Comparison of ENCODE assay signal across 1 cellular context in genomic region chr10:101034404-101034803, GRCh38.
TF ChIP-seq lines count a peak whose summit lies in the region.
"Not testable (repeated sequence)": the region's sequence is repeated elsewhere in the genome, so short reads cannot be mapped to it uniquely, and the experiment has no call there.

No MANE protein-coding gene starts in this region.

TF ChIP-seq in HepG2, 621 proteins besides CTCF, POLR2A, EP300 and RAD21 (continued from another document and continues in another):
- TF ChIP-seq AHDC1 (CRISPR knock-in tag; IDR thresholded peaks at IDR 0.05; ENCODE audit: borderline replicate concordance) (peak; percentile 35; the same call in 1 of the 2 replicates), ASH2L (IDR thresholded peaks at IDR 0.05; ENCODE audit: insufficient read length, low read depth, low read length) (peak; percentile 32), ZNF614 (CRISPR knock-in tag; IDR thresholded peaks at IDR 0.05; ENCODE audit: borderline replicate concordance) (peak; percentile 54; the same call in 1 of the 2 replicates), ZNF629 (CRISPR knock-in tag; conservative IDR thresholded peaks at IDR 0.05) (peak; percentile 91), MTA1 (CRISPR knock-in tag; IDR thresholded peaks at IDR 0.05; ENCODE audit: borderline replicate concordance) (peak; percentile 73; the same call in 1 of the 2 replicates), NCOR1 (IDR thresholded peaks at IDR 0.05; ENCODE audit: borderline replicate concordance, low read length) (peak; percentile 65; the same call in 1 of the 2 replicates), ZBTB40 (CRISPR knock-in tag; IDR thresholded peaks at IDR 0.05) (peak; percentile 41; the same call in 1 of the 2 replicates), FOXJ3 (CRISPR knock-in tag; IDR thresholded peaks at IDR 0.05; ENCODE audit: borderline replicate concordance) (peak; percentile 53; the same call in 1 of the 2 replicates), ZMYM2 (CRISPR knock-in tag; IDR thresholded peaks at IDR 0.05) (0 out of 2 replicates have a peak, but pooled peaks have one; percentile 52), HDAC2 (CRISPR knock-in tag; IDR thresholded peaks at IDR 0.05) (peak; percentile 49; the same call in 1 of the 2 replicates), ZFP91 (CRISPR knock-in tag; IDR thresholded peaks at IDR 0.05; ENCODE audit: borderline replicate concordance) (peak; percentile 41; the same call in 1 of the 2 replicates), GFI1 (CRISPR knock-in tag; IDR thresholded peaks at IDR 0.05; ENCODE audit: borderline replicate concordance) (peak; percentile 63), ZSCAN29 (CRISPR knock-in tag; conservative IDR thresholded peaks at IDR 0.05) (peak; percentile 57; the same call in 1 of the 2 replicates), HNF4G (IDR thresholded peaks at IDR 0.05; ENCODE audit: borderline replicate concordance, low read depth, low read length) (peak; percentile 89), HNF4G (CRISPR knock-in tag; IDR thresholded peaks at IDR 0.05; ENCODE audit: borderline replicate concordance, low read depth) (peak; percentile 48; the same call in 1 of the 2 replicates), ELF3 (CRISPR knock-in tag; IDR thresholded peaks at IDR 0.05) (peak; percentile 49; the same call in 1 of the 2 replicates), PHF21A (CRISPR knock-in tag; IDR thresholded peaks at IDR 0.05) (peak; percentile 94), KDM6A (CRISPR knock-in tag; IDR thresholded peaks at IDR 0.05; ENCODE audit: low read depth) (peak; percentile 55; the same call in 1 of the 2 replicates), NR2F6 (IDR thresholded peaks at IDR 0.05) (peak; percentile 57), NR2F6 (CRISPR knock-in tag; IDR thresholded peaks at IDR 0.05) (peak; percentile 46; the same call in 1 of the 2 replicates), NR2F2 (IDR thresholded peaks at IDR 0.05; ENCODE audit: borderline replicate concordance, low read depth) (peak; percentile 51; the same call in 1 of the 2 replicates), RXRA (CRISPR knock-in tag; IDR thresholded peaks at IDR 0.05) (0 out of 2 replicates have a peak, but pooled peaks have one; percentile 31), PITX1 (CRISPR knock-in tag; IDR thresholded peaks at IDR 0.05) (0 out of 2 replicates have a peak, but pooled peaks have one; percentile 46), GATAD2A (CRISPR knock-in tag; IDR thresholded peaks at IDR 0.05) (peak; percentile 68), MEIS1 (CRISPR knock-in tag; IDR thresholded peaks at IDR 0.05; ENCODE audit: borderline replicate concordance) (0 out of 2 replicates have a peak, but pooled peaks have one; percentile 33), THAP11 (CRISPR knock-in tag; IDR thresholded peaks at IDR 0.05) (peak; percentile 40), HOXA3 (CRISPR knock-in tag; IDR thresholded peaks at IDR 0.05) (peak; percentile 69; the same call in 1 of the 2 replicates), CREM (IDR thresholded peaks at IDR 0.05) (peak; percentile 49; the same call in 1 of the 2 replicates), LCORL (CRISPR knock-in tag; IDR thresholded peaks at IDR 0.05) (peak; percentile 62), BCL6 (CRISPR knock-in tag; IDR thresholded peaks at IDR 0.05) (peak; percentile 93), NCOA2 (CRISPR knock-in tag; IDR thresholded peaks at IDR 0.05) (peak; percentile 53; the same call in 1 of the 2 replicates), IRF2 (CRISPR knock-in tag; IDR thresholded peaks at IDR 0.05) (0 out of 2 replicates have a peak, but pooled peaks have one; percentile 17), TBX2 (CRISPR knock-in tag; IDR thresholded peaks at IDR 0.05; ENCODE audit: borderline replicate concordance) (peak; percentile 44; the same call in 1 of the 2 replicates)
- not testable (repeated sequence) for TF ChIP-seq ZBTB40 (IDR thresholded peaks at IDR 0.05); CREM (CRISPR knock-in tag; IDR thresholded peaks at IDR 0.05); LCORL (IDR thresholded peaks at IDR 0.05)
- TF ChIP-seq, protein P1, sequence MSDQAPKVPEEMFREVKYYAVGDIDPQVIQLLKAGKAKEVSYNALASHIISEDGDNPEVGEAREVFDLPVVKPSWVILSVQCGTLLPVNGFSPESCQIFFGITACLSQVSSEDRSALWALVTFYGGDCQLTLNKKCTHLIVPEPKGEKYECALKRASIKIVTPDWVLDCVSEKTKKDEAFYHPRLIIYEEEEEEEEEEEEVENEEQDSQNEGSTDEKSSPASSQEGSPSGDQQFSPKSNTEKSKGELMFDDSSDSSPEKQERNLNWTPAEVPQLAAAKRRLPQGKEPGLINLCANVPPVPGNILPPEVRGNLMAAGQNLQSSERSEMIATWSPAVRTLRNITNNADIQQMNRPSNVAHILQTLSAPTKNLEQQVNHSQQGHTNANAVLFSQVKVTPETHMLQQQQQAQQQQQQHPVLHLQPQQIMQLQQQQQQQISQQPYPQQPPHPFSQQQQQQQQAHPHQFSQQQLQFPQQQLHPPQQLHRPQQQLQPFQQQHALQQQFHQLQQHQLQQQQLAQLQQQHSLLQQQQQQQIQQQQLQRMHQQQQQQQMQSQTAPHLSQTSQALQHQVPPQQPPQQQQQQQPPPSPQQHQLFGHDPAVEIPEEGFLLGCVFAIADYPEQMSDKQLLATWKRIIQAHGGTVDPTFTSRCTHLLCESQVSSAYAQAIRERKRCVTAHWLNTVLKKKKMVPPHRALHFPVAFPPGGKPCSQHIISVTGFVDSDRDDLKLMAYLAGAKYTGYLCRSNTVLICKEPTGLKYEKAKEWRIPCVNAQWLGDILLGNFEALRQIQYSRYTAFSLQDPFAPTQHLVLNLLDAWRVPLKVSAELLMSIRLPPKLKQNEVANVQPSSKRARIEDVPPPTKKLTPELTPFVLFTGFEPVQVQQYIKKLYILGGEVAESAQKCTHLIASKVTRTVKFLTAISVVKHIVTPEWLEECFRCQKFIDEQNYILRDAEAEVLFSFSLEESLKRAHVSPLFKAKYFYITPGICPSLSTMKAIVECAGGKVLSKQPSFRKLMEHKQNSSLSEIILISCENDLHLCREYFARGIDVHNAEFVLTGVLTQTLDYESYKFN (CRISPR knock-in tag; conservative IDR thresholded peaks at IDR 0.05): peak; percentile 93
- TF ChIP-seq, protein P2, sequence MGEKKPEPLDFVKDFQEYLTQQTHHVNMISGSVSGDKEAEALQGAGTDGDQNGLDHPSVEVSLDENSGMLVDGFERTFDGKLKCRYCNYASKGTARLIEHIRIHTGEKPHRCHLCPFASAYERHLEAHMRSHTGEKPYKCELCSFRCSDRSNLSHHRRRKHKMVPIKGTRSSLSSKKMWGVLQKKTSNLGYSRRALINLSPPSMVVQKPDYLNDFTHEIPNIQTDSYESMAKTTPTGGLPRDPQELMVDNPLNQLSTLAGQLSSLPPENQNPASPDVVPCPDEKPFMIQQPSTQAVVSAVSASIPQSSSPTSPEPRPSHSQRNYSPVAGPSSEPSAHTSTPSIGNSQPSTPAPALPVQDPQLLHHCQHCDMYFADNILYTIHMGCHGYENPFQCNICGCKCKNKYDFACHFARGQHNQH (CRISPR knock-in tag; IDR thresholded peaks at IDR 0.05): 0 out of 2 replicates have a peak, but pooled peaks have one; percentile 45
